ENCODE assay signal across 3 cellular contexts in the genomic region with DNA sequence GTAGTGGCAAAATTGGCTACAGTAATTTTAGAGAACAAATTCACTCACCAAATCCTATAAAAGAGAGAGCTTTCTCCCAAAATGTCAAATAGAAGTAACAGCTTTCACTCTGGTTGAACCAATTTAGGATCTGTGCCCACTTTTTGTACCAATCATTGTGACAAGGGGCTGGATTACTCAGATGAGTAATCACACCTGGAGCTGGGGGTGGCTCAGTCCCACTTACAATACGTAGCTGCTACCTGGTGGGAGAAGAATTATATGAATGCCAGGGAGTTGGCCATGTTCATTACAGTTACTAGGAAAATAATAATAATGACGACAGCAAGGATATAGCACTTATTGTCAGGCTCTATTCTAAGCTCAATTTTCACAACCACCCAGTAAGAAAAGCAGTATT. TPM values are rescaled to one million over a fixed set of nuclear protein-coding genes. Genes with fewer than 3 reads are reported as not detected.
"Had no signal": no experiment of that assay in that cellular context is flagged by ENCODE, and none has a peak within 500 bp of the region (broad histone marks: within the 10 kb centered on the region; RNA-seq: fewer than 3 reads in every experiment).

No MANE protein-coding gene starts in this region.

- DNase-seq: GDM1, GF-D8 had no signal

RNA-seq across cellular contexts. Expression of gene SLC26A3, which starts 23.4 kb away (rescaled TPM):
- total RNA-seq: G401 had no signal
